ENCODE assay signal across 8 cellular contexts in the genomic region with DNA sequence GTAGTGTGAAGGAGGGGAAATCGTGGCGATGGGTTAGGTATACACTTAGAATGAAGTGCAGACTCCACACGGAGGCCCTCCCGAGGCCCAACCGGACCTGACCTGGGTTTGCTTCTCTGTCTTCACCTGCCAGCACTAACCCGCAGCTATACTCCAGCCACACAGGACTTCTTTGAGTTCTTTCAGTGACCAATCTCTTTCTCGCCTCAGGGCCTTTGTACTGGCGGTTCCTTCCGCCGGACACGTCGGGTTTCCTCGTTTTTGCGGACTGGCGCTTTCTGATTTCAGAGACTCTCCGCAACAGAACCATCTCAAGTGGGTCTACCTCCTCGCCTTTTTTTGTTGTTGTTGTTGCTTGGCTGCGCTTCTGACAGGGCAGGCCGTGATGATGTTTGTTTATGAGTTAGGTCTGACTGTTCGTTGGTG. TPM values are rescaled to one million over a fixed set of nuclear protein-coding genes. Genes with fewer than 3 reads are reported as not detected.
DNase-seq lines count a peak whose midpoint lies in the region; ATAC-seq and TF ChIP-seq lines count a peak whose summit lies in the region.

A gene with protein sequence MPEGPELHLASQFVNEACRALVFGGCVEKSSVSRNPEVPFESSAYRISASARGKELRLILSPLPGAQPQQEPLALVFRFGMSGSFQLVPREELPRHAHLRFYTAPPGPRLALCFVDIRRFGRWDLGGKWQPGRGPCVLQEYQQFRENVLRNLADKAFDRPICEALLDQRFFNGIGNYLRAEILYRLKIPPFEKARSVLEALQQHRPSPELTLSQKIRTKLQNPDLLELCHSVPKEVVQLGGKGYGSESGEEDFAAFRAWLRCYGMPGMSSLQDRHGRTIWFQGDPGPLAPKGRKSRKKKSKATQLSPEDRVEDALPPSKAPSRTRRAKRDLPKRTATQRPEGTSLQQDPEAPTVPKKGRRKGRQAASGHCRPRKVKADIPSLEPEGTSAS (plus strand): TSS at position 244 of the 426 bp plus-strand sequence. CDS start 1,867 bp downstream, outside the sequence.

- peak within 1 kb of the TSS; percentile 86 for H3K27ac Mint-ChIP-seq in CD8-positive, alpha-beta T cell

- peak within 1 kb of the TSS; percentile 62 for H3K4me3 ChIP-seq in CD8-positive, alpha-beta T cell (ENCODE audit: low read depth, low read length)
- H3K4me3 ChIP-seq in OCI-LY1 (ENCODE audit: low read depth, low read length, poor library complexity, severe bottlenecking) (peak within 1 kb of the TSS; percentile 90), ectodermal cell (ENCODE audit: insufficient read depth, low read depth, low read length) (peak within 1 kb of the TSS; percentile 71), muscle layer of colon (ENCODE audit: low read depth in 1 of 2, low read length in 2 of 2) (peak within 1 kb of the TSS; percentile 43 to 94)

- peaks cover 5% of the 10 kb centered on the region for H3K9me3 Mint-ChIP-seq in CD8-positive, alpha-beta T cell

- H3K4me1 Mint-ChIP-seq in CD8-positive, alpha-beta T cell (ENCODE audit: low read depth): peaks cover 37% of the 10 kb centered on the region

- peaks cover 2% of the 10 kb centered on the region for H3K36me3 Mint-ChIP-seq in CD8-positive, alpha-beta T cell

- H3K9ac ChIP-seq in OCI-LY1 (ENCODE audit: low read length) (peak within 1 kb of the TSS; percentile 93), muscle layer of colon (ENCODE audit: low read length) (peak within 1 kb of the TSS; percentile 53)

- H3K4me2 ChIP-seq in OCI-LY1 (ENCODE audit: low read length): peak within 1 kb of the TSS; percentile 82

- H3K36me3 ChIP-seq in CD8-positive, alpha-beta T cell (ENCODE audit: insufficient read depth, low read length): no peaks in the 10 kb centered on the region
- peaks cover 31% of the 10 kb centered on the region for H3K36me3 ChIP-seq in OCI-LY1 (ENCODE audit: insufficient read depth, low read length)
- H3K36me3 ChIP-seq in ectodermal cell (ENCODE audit: control insufficient read depth, insufficient read depth, low read length): no peaks in the 10 kb centered on the region
- no peaks in the 10 kb centered on the region for H3K36me3 ChIP-seq in muscle layer of colon (ENCODE audit: insufficient read depth, low read length)

- H3K27ac ChIP-seq in CD8-positive, alpha-beta T cell (ENCODE audit: low read depth, low read length): peak within 1 kb of the TSS; percentile 54
- peak within 1 kb of the TSS; percentile 93 for H3K27ac ChIP-seq in OCI-LY1 (ENCODE audit: low read depth, low read length, poor library complexity, severe bottlenecking)
- H3K27ac ChIP-seq in ectodermal cell (ENCODE audit: insufficient read depth, low read depth, low read length, poor library complexity, severe bottlenecking): no peak within 1 kb of the TSS
- H3K27ac ChIP-seq in muscle layer of colon (ENCODE audit: low read depth, low read length): peak within 1 kb of the TSS; percentile 77

- no peak for ATAC-seq in CD8-positive, alpha-beta T cell
- ATAC-seq in HG03342 (IDR thresholded peaks at IDR 0.05; ENCODE audit: unreplicated experiment): no peak

- H3K4me3 Mint-ChIP-seq in CD8-positive, alpha-beta T cell: peak within 1 kb of the TSS; percentile 87

- CTCF ChIA-PET in CD8-positive, alpha-beta T cell (lab: Charles Lee): interaction anchor here (1.7 kb wide), 1 partner anchor 21 kb away, joined by 8 read pairs; a partner anchor contains a TSS

- no peak for DNase-seq in CD8-positive, alpha-beta T cell
- DNase-seq in NCI-H2196 (lab: John Stamatoyannopoulos, UW; ENCODE audit: unreplicated experiment) (no peak), NK-92 (lab: John Stamatoyannopoulos, UW; ENCODE audit: unreplicated experiment) (no peak), SW 1271 (lab: John Stamatoyannopoulos, UW) (no peak)

- H3K9me3 ChIP-seq in CD8-positive, alpha-beta T cell (ENCODE audit: low read length): no peaks in the 10 kb centered on the region
- H3K9me3 ChIP-seq in OCI-LY1 (ENCODE audit: low read length): no peaks in the 10 kb centered on the region
- H3K9me3 ChIP-seq in ectodermal cell (ENCODE audit: control insufficient read depth, low read length): no peaks in the 10 kb centered on the region
- no peaks in the 10 kb centered on the region for H3K9me3 ChIP-seq in muscle layer of colon (ENCODE audit: low read length)

- WGBS in ectodermal cell, 2 experiments: 23 to 24% methylated on average over 20 of the region's 20 CpGs

- no peaks in the 10 kb centered on the region for H3K79me2 ChIP-seq in OCI-LY1 (ENCODE audit: insufficient read depth, low read length)

- H3K27me3 Mint-ChIP-seq in CD8-positive, alpha-beta T cell (ENCODE audit: low read depth): no peaks in the 10 kb centered on the region

- no peaks in the 10 kb centered on the region for H3K27me3 ChIP-seq in CD8-positive, alpha-beta T cell (ENCODE audit: insufficient read depth, low read length)
- no peaks in the 10 kb centered on the region for H3K27me3 ChIP-seq in OCI-LY1 (ENCODE audit: insufficient read depth, low read length)
- H3K27me3 ChIP-seq in ectodermal cell (ENCODE audit: control insufficient read depth, insufficient read depth, low read length, poor library complexity, severe bottlenecking): peaks cover 47% of the 10 kb centered on the region
- no peaks in the 10 kb centered on the region for H3K27me3 ChIP-seq in muscle layer of colon (ENCODE audit: control insufficient read depth in 1 of 2, insufficient read depth in 2 of 2, low read length in 2 of 2)

- H3K9me2 ChIP-seq in OCI-LY1 (ENCODE audit: low read depth, low read length): no peaks in the 10 kb centered on the region

- H4K20me1 ChIP-seq in OCI-LY1 (ENCODE audit: insufficient read depth, low read length): no peaks in the 10 kb centered on the region

- H2AFZ ChIP-seq in OCI-LY1 (ENCODE audit: low read length): no peak within 1 kb of the TSS

- peaks cover 41% of the 10 kb centered on the region for H3K4me1 ChIP-seq in CD8-positive, alpha-beta T cell (ENCODE audit: insufficient read depth, low read length)
- H3K4me1 ChIP-seq in OCI-LY1 (ENCODE audit: insufficient read depth, low read length, severe bottlenecking) (peaks cover 49% of the 10 kb centered on the region), ectodermal cell (ENCODE audit: control insufficient read depth, insufficient read depth, low read length) (peaks cover 7% of the 10 kb centered on the region), muscle layer of colon (ENCODE audit: insufficient read depth, low read length) (peaks cover 8% of the 10 kb centered on the region)

- intact Hi-C loops in CD8-positive, alpha-beta T cell (cut with DNase I, micrococcal nuclease): loop anchor here in 1 of 2 experiments (5.0 kb wide), 1 partner anchor 105 kb away; a partner anchor contains a TSS

- POLR2A ChIA-PET in CD8-positive, alpha-beta T cell (lab: Charles Lee): interaction anchor here (0.9 to 3.1 kb wide), 4 partner anchors 11 to 95 kb away, joined by 3 to 30 read pairs (median 4); a partner anchor contains a TSS

- no peaks in the 10 kb centered on the region for H3F3A ChIP-seq in OCI-LY1 (ENCODE audit: insufficient read depth, low read length)

- TF ChIP-seq CTCF in CD8-positive, alpha-beta T cell (IDR thresholded peaks at IDR 0.05): no peak
- TF ChIP-seq CTCF in OCI-LY1 (IDR thresholded peaks at IDR 0.05; ENCODE audit: low read length): no peak

RNA-seq across cellular contexts. Expression of the gene that starts here (rescaled TPM):
- 10 to 100 TPM; 27.1 to 29.5 TPM for total RNA-seq in CD8-positive, alpha-beta T cell
- 12.8 TPM for polyA plus RNA-seq in ectodermal cell (2013, experiment 1 of 4)
- 10.9 TPM for polyA plus RNA-seq in ectodermal cell (2013, experiment 2 of 4)
- polyA plus RNA-seq in ectodermal cell (2013, experiment 3 of 4): 10.7 TPM
- 12.2 TPM for polyA plus RNA-seq in ectodermal cell (2013, experiment 4 of 4)
